8 cellular contexts compared by ENCODE assay signal in genomic region chr17:67245073-67245693, GRCh38. TPM values are rescaled to one million over a fixed set of nuclear protein-coding genes. Genes with fewer than 3 reads are reported as not detected.
A peak's percentile ranks its signal among the peaks of the same experiment; 100 is the strongest.
DNase-seq lines count a peak whose midpoint lies in the region; ATAC-seq lines count a peak whose summit lies in the region.

Gene HELZ (minus strand): TSS chr17:67245196. CDS start chr17:67218804, 26,392 bp downstream.

- ATAC-seq in GM21576 (IDR thresholded peaks at IDR 0.05; ENCODE audit: unreplicated experiment) (peak; percentile 42), naive B cell (ENCODE audit: low read depth in 2 of 2) (peak; percentile 83 to 86)
- ATAC-seq in stimulated activated memory B cell treated with anti-CD40 and anti-IgM and Interleukin-4, amounts not matched to agents 10 μg/mL and 1 μg/mL and 100 μg/mL, for 72 hours, result peak; percentile 76

- peak within 1 kb of the TSS; percentile 78 to 91 (median 89) for H3K27ac Mint-ChIP-seq in naive B cell
- H3K27ac Mint-ChIP-seq in stimulated activated memory B cell treated with anti-CD40 and anti-IgM and Interleukin-4, amounts not matched to agents 10 μg/mL and 1 μg/mL and 100 μg/mL, for 72 hours, result peak within 1 kb of the TSS; percentile 85

- DNase-seq in CMK (ENCODE audit: low read depth) (peak; percentile 78), LHCN-M2 (ENCODE audit: low read depth) (peak; percentile 74), RPMI8226 (peak; percentile 85), activated T-helper 1 cell treated with Interleukin-2 at 50 U/mL for 16 hours (ENCODE audit: low read depth) (peak; percentile 60), fibroblast of gingiva (ENCODE audit: low read depth) (peak; percentile 80), naive B cell (peak; percentile 81)

- peaks cover 27 to 37% (median 33%) of the 10 kb centered on the region in 3 donors for H3K4me1 Mint-ChIP-seq in naive B cell
- H3K4me1 Mint-ChIP-seq in stimulated activated memory B cell treated with anti-CD40 and anti-IgM and Interleukin-4, amounts not matched to agents 10 μg/mL and 1 μg/mL and 100 μg/mL, for 72 hours, result peaks cover 43% of the 10 kb centered on the region

- no peaks in the 10 kb centered on the region for H3K36me3 Mint-ChIP-seq in naive B cell
- peaks cover 7% of the 10 kb centered on the region for H3K36me3 Mint-ChIP-seq in stimulated activated memory B cell treated with anti-CD40 and anti-IgM and Interleukin-4, amounts not matched to agents 10 μg/mL and 1 μg/mL and 100 μg/mL, for 72 hours

- H3K4me3 Mint-ChIP-seq in naive B cell, result peak within 1 kb of the TSS; percentile 84 to 95 (median 92)
- H3K4me3 Mint-ChIP-seq in stimulated activated memory B cell treated with anti-CD40 and anti-IgM and Interleukin-4, amounts not matched to agents 10 μg/mL and 1 μg/mL and 100 μg/mL, for 72 hours, result peak within 1 kb of the TSS; percentile 84

- no peaks in the 10 kb centered on the region for H3K9me3 Mint-ChIP-seq in naive B cell
- H3K9me3 Mint-ChIP-seq in stimulated activated memory B cell treated with anti-CD40 and anti-IgM and Interleukin-4, amounts not matched to agents 10 μg/mL and 1 μg/mL and 100 μg/mL, for 72 hours, result no peaks in the 10 kb centered on the region

- peaks cover 4 to 9% (median 6%) of the 10 kb centered on the region in 3 donors for H3K27me3 Mint-ChIP-seq in naive B cell
- H3K27me3 Mint-ChIP-seq in stimulated activated memory B cell treated with anti-CD40 and anti-IgM and Interleukin-4, amounts not matched to agents 10 μg/mL and 1 μg/mL and 100 μg/mL, for 72 hours, result peaks cover 20% of the 10 kb centered on the region

RNA-seq across cellular contexts. Expression of gene HELZ, which starts in this region (rescaled TPM):
- 16.1 and 18.4 TPM in 2 replicates for total RNA-seq in LHCN-M2 (2014; rRNA removed)
- polyA plus RNA-seq in LHCN-M2 (2012), result 5.0 TPM
- 10 to 100 TPM; 34.5 to 94.7 (median 75.5) TPM for polyA plus RNA-seq in naive B cell (ENCODE audit: low read depth in 6 of 6)

Comparison
In these comparisons a context has a peak if more than half of its experiments do, and no peak if none do; other contexts are left out.
1. Peak in every context shown above with its lines: DNase-seq and ATAC-seq.